In the genomic region with DNA sequence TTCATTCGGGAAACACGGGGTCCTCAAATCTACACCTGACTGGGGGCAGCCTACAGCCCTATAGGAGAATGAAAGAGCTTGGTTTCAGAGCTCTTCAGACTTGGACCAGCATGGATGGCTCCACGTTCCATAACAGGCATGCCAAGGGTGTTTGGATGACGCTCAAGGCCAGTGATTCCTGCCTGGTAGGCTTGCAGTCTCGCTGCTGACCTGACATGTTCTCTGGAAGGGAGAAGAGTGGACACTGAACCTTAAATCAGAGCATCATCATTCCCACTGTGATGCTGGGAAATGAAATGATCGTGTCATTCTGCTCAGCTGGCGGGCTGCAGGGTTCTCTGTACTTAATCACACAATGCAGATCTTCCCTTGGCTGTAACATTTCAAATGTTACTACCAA, we compare ENCODE assay signal across 17 cellular contexts. TPM values are rescaled to one million over a fixed set of nuclear protein-coding genes. Genes with fewer than 3 reads are reported as not detected.
DNase-seq lines count a peak whose midpoint lies in the region; ATAC-seq and TF ChIP-seq lines count a peak whose summit lies in the region.
"Had no signal": no experiment of that assay in that cellular context is flagged by ENCODE, and none has a peak within 500 bp of the region (broad histone marks: within the 10 kb centered on the region; RNA-seq: fewer than 3 reads in every experiment).

No MANE protein-coding gene starts in this region.

- TF ChIP-seq CTCF in heart right ventricle (IDR thresholded peaks at IDR 0.05): no peak

- H3K4me2 ChIP-seq in trophoblast cell (ENCODE audit: low read length): no peak overlapping the region

- peak; percentile 28 to 69 for DNase-seq in trophoblast cell
- no peak for DNase-seq in G401 (ENCODE audit: low spot score)
- no peak for DNase-seq in middle frontal gyrus (ENCODE audit: extremely low spot score, low spot score)
- no peak for DNase-seq in heart right ventricle
- DNase-seq in activated gamma-delta T cell treated with Interleukin-2 at 50 U/mL for 16 hours: no peak
- DNase-seq: activated CD8-positive, alpha-beta memory T cell treated with anti-CD3 and anti-CD28 coated beads, Interleukin-2, amount 50 U/mL, for 48 hours; activated naive CD4-positive, alpha-beta T cell treated with anti-CD3 and anti-CD28 coated beads, Interleukin-2, amount 10 ng/mL, durations not matched to agents 7 days and 5 days; body of pancreas; NCI-H187 treated with DMSO at 0.1 percent for 48 hours had no signal

- H3K27me3 ChIP-seq in trophoblast cell (ENCODE audit: insufficient read depth, low read length): no peaks in the 10 kb centered on the region
- H3K27me3 ChIP-seq in heart right ventricle: peaks cover 0 to 9% (median 4%) of the 10 kb centered on the region in 7 donors
- H3K27me3 ChIP-seq: body of pancreas, suprapubic skin had no signal

- H2AFZ ChIP-seq in trophoblast cell (ENCODE audit: insufficient read depth, low read length, poor library complexity): no peak overlapping the region

- ATAC-seq in GM19043 (IDR thresholded peaks at IDR 0.05; ENCODE audit: low read depth, unreplicated experiment) (peak; percentile 9), HG02588 (IDR thresholded peaks at IDR 0.05; ENCODE audit: unreplicated experiment) (peak; percentile 19), HG03439 (IDR thresholded peaks at IDR 0.05; ENCODE audit: unreplicated experiment) (peak; percentile 25), heart right ventricle (no peak)
- ATAC-seq: body of pancreas had no signal

- no peaks in the 10 kb centered on the region for H3K4me1 ChIP-seq in trophoblast cell (ENCODE audit: control insufficient read depth in 1 of 2, insufficient read depth in 2 of 2, low read length in 2 of 2)
- no peaks in the 10 kb centered on the region for H3K4me1 ChIP-seq in heart right ventricle
- H3K4me1 ChIP-seq: body of pancreas had no signal

- no peak overlapping the region for H3K4me3 ChIP-seq in trophoblast cell (ENCODE audit: low read depth, low read length)
- H3K4me3 ChIP-seq in heart right ventricle: no peak overlapping the region
- H3K4me3 ChIP-seq: body of pancreas, suprapubic skin had no signal

- H2BK12ac ChIP-seq in trophoblast cell (ENCODE audit: low read length): no peak overlapping the region

- no peak overlapping the region for H3K9ac ChIP-seq in trophoblast cell (ENCODE audit: low read length)

- no peaks in the 10 kb centered on the region for H3K79me1 ChIP-seq in trophoblast cell (ENCODE audit: low read length)

- no peak overlapping the region for H2AK5ac ChIP-seq in trophoblast cell (ENCODE audit: low read length)

- H3K23ac ChIP-seq in trophoblast cell (ENCODE audit: low read length): no peak overlapping the region

- no CpG with 5 or more reads among the region's 7 CpGs for WGBS in trophoblast cell (ENCODE audit: extremely low coverage, insufficient coverage, insufficient read length)
- 74 to 86% methylated on average over 7 of the region's 7 CpGs for WGBS in heart right ventricle, 2 donors

- H3K36me3 ChIP-seq in trophoblast cell (ENCODE audit: control insufficient read depth in 1 of 2, insufficient read depth in 2 of 2, low read length in 2 of 2): no peaks in the 10 kb centered on the region
- H3K36me3 ChIP-seq in heart right ventricle: no peaks in the 10 kb centered on the region

- H3K18ac ChIP-seq in trophoblast cell (ENCODE audit: low read length): no peak overlapping the region

- in situ Hi-C loops in G401 (cut with HindIII; ENCODE audit: low sequenced_read_pairs): no loop called here

- H4K8ac ChIP-seq in trophoblast cell (ENCODE audit: low read depth, low read length): no peak overlapping the region

- H3K9me3 ChIP-seq in trophoblast cell (ENCODE audit: insufficient read depth, low read depth, low read length): peaks cover 4% of the 10 kb centered on the region
- no peaks in the 10 kb centered on the region for H3K9me3 ChIP-seq in heart right ventricle
- H3K9me3 ChIP-seq: body of pancreas, suprapubic skin had no signal

- H4K91ac ChIP-seq in trophoblast cell (ENCODE audit: low read depth, low read length): no peak overlapping the region

- H3K27ac ChIP-seq in trophoblast cell (ENCODE audit: low read depth, low read length) (no peak overlapping the region), heart right ventricle (no peak overlapping the region)
- H3K27ac ChIP-seq: body of pancreas, RWPE1, suprapubic skin had no signal

- H2BK120ac ChIP-seq in trophoblast cell (ENCODE audit: insufficient read depth, low read length, poor library complexity): no peak overlapping the region

- H3K4ac ChIP-seq in trophoblast cell (ENCODE audit: low read depth, low read length): no peak overlapping the region

- no peak overlapping the region for H2BK5ac ChIP-seq in trophoblast cell (ENCODE audit: low read depth, low read length, poor library complexity)

- H3K14ac ChIP-seq in trophoblast cell (ENCODE audit: low read length): no peak overlapping the region

- no peak overlapping the region for H4K12ac ChIP-seq in trophoblast cell (ENCODE audit: low read depth, low read length)

- no peaks in the 10 kb centered on the region for H3K79me2 ChIP-seq in trophoblast cell (ENCODE audit: control insufficient read depth, insufficient read depth, low read length, poor library complexity)

- intact Hi-C loops in heart right ventricle (cut with DNase I): no loop called here

RNA-seq across cellular contexts. Expression of gene CFAP90, which starts 57.1 kb away (rescaled TPM):
- polyA plus RNA-seq in trophoblast cell (2013): 0.52 and 0.56 TPM in 2 replicates
- 0.25 TPM in 1 of 2 replicates, not detected in the other for total RNA-seq in G401 (2014; rRNA removed; shearing (Covaris generic))
- total RNA-seq in heart right ventricle: under 1 TPM in 1 of 10 donors, not detected in 9; 0.26 TPM
- polyA plus RNA-seq in heart right ventricle: under 1 TPM in 1 of 2 donors, not detected in 1; 0.03 TPM
- total RNA-seq: dermis microvascular lymphatic vessel endothelial cell; LHCN-M2; T-helper 1 cell treated with Interleukin-12 subunit alpha and Interleukin-12 subunit beta and Interleukin-4 antibody, amounts not matched to agents 30 ng/mL and 1 ng/mL, for 36 hours had no signal

Comparison
In these comparisons a context has a peak if more than half of its experiments do, and no peak if none do; other contexts are left out.
1. ATAC-seq: peak in GM19043 (single experiment), HG02588 (single experiment) and HG03439 (single experiment); none in heart right ventricle (0 of 8).
2. DNase-seq: peak in trophoblast cell (2 of 2); none in G401 (single experiment), middle frontal gyrus (single experiment), heart right ventricle (0 of 2) and activated gamma-delta T cell treated with Interleukin-2 at 50 U/mL for 16 hours (single experiment).